Comparison of ENCODE assay signal across 17 cellular contexts in the genomic region with DNA sequence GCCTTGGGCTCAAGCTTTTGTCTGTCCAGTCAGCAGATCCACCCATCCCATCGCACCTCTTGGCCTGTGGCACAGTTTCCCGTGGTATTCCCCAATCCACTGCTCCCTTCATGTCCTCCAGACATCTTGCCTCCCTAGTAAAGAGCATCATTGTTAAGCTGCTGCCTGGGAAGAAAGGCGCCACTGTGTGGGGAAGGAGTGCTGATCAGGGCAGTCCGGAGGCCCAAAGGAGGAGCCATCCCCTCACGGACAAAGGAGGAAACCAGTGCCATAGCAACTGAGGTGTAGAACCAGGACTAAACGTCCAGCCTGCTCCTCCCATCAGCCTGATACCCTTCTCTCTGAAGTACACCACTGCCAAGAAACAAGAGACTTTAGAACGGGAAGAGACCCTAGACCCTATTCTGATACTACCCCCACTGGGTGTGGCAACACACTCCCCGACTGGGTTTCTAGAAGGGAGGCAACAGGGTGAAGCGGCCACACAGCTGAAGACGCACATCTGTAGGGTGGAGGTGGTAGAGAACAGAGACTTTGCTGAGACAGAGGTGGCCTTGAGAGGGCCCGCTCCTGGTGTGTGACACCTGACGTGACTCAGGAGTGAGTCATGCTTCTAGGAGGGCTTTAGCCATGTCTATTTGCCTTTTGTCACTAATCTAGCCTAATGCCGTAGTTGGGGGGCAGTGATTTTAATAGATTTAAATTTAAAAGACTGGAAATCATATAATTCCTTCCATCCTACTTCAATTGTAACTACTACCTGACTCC.
DNase-seq lines count a peak whose midpoint lies in the region; ATAC-seq, FAIRE-seq and TF ChIP-seq lines count a peak whose summit lies in the region.
"Had no signal": no experiment of that assay in that cellular context is flagged by ENCODE, and none has a peak within 500 bp of the region (broad histone marks: within the 10 kb centered on the region; RNA-seq: fewer than 3 reads in every experiment).

No MANE protein-coding gene starts in this region.

- no peaks in the 10 kb centered on the region for H3K4me1 ChIP-seq in osteoblast (ENCODE audit: insufficient read depth, low read length)
- H3K4me1 ChIP-seq in uterus: no peaks in the 10 kb centered on the region
- H3K4me1 ChIP-seq: esophagus squamous epithelium had no signal

- H2AFZ ChIP-seq in osteoblast (ENCODE audit: low read length): peak overlapping the region; percentile 3

- POLR2A ChIA-PET in RWPE1 (lab: Yijun Ruan, JAX; ENCODE audit: low non-redundant PET): no interaction called here

- TF ChIP-seq POLR2A in uterus (IDR thresholded peaks at IDR 0.05): no peak

- no peak for TF ChIP-seq CTCF in RWPE1 (conservative IDR thresholded peaks at IDR 0.05; ENCODE audit: low read depth)
- no peak for TF ChIP-seq CTCF in fibroblast of mammary gland (conservative IDR thresholded peaks at IDR 0.05; ENCODE audit: control insufficient read depth, insufficient read depth, low read depth, low read length)
- TF ChIP-seq CTCF in osteoblast (IDR thresholded peaks at IDR 0.05; ENCODE audit: extremely low read depth, low read depth, low read length): no peak
- TF ChIP-seq CTCF in uterus (IDR thresholded peaks at IDR 0.05): no peak

- H4K20me1 ChIP-seq in osteoblast (ENCODE audit: insufficient read depth, low read length): no peaks in the 10 kb centered on the region

- ATAC-seq in GM19023 (IDR thresholded peaks at IDR 0.05; ENCODE audit: unreplicated experiment): no peak
- ATAC-seq: natural killer cell, Right ventricle myocardium inferior had no signal

- no peak for FAIRE-seq in RCC 7860 (lab: Jason Lieb, UNC)
- FAIRE-seq: D721Med had no signal

- H3K27ac ChIP-seq in RWPE1: no peak overlapping the region
- H3K27ac ChIP-seq in osteoblast (ENCODE audit: low read depth, low read length): no peak overlapping the region
- H3K27ac ChIP-seq in uterus: no peak overlapping the region
- H3K27ac ChIP-seq: esophagus squamous epithelium, skin epidermis had no signal

- H3K4me2 ChIP-seq in osteoblast (ENCODE audit: insufficient read depth, low read length): no peak overlapping the region

- no peaks in the 10 kb centered on the region for H3K79me2 ChIP-seq in osteoblast (ENCODE audit: insufficient read depth, low read length)

- H3K27me3 ChIP-seq in osteoblast (ENCODE audit: insufficient read depth, low read length) (no peaks in the 10 kb centered on the region), uterus (no peaks in the 10 kb centered on the region)
- H3K27me3 ChIP-seq: esophagus squamous epithelium had no signal

- CTCF ChIA-PET in RWPE1 (lab: Yijun Ruan, JAX): no interaction called here

- H3K9me3 ChIP-seq in osteoblast (ENCODE audit: low read depth, low read length) (no peaks in the 10 kb centered on the region), uterus (no peaks in the 10 kb centered on the region)
- H3K9me3 ChIP-seq: esophagus squamous epithelium had no signal

- no peak overlapping the region for H3K4me3 ChIP-seq in fibroblast of mammary gland (ENCODE audit: control insufficient read depth, low read depth, low read length)
- no peak overlapping the region for H3K4me3 ChIP-seq in osteoblast (ENCODE audit: insufficient read depth, low read length)
- no peak overlapping the region for H3K4me3 ChIP-seq in uterus
- H3K4me3 ChIP-seq: esophagus squamous epithelium, skin epidermis had no signal

- H3K36me3 ChIP-seq in osteoblast (ENCODE audit: insufficient read depth, low read length) (no peaks in the 10 kb centered on the region), uterus (no peaks in the 10 kb centered on the region)
- H3K36me3 ChIP-seq: esophagus squamous epithelium had no signal

- DNase-seq in NCI-H748 (lab: John Stamatoyannopoulos, UW; ENCODE audit: unreplicated experiment) (peak; percentile 12), NCI-H748 treated with DMSO at 0.1 percent for 48 hours (lab: John Stamatoyannopoulos, UW) (no peak), RWPE1 (ENCODE audit: low spot score) (peak; percentile 11), fibroblast of mammary gland (ENCODE audit: low read depth) (peak; percentile 7), osteoblast (ENCODE audit: insufficient read length, low spot score, missing footprints) (no peak), RCC 7860 (ENCODE audit: low spot score) (no peak), uterus (no peak)
- DNase-seq: 8988T; central memory CD4-positive, alpha-beta T cell; esophagus squamous epithelium; natural killer cell; NCI-H1092 treated with DMSO at 0.1 percent for 48 hours; NCI-H446 treated with DMSO at 0.1 percent for 48 hours had no signal

- intact Hi-C loops in uterus (cut with DNase I; ENCODE audit: low total_unique reads): no loop called here

Comparison
In these comparisons a context has a peak if more than half of its experiments do, and no peak if none do; other contexts are left out.
1. DNase-seq: peak in NCI-H748 (single experiment), RWPE1 (single experiment) and fibroblast of mammary gland (single experiment); none in NCI-H748 treated with DMSO at 0.1 percent for 48 hours (single experiment), osteoblast (single experiment), RCC 7860 (single experiment) and uterus (0 of 2).